Comparison of ENCODE assay signal across 16 cellular contexts in genomic region chr6:13866291-13866690, GRCh38. TPM values are rescaled to one million over a fixed set of nuclear protein-coding genes. Genes with fewer than 3 reads are reported as not detected.
A peak's percentile ranks its signal among the peaks of the same experiment; 100 is the strongest.
DNase-seq lines count a peak whose midpoint lies in the region; ATAC-seq lines count a peak whose summit lies in the region.
"Had no signal": no experiment of that assay in that cellular context is flagged by ENCODE, and none has a peak within 500 bp of the region (broad histone marks: within the 10 kb centered on the region; RNA-seq: fewer than 3 reads in every experiment).

No MANE protein-coding gene starts in this region.

- DNase-seq in NCI-H82 (lab: John Stamatoyannopoulos, UW), result peak; percentile 9
- no peak for DNase-seq in NCI-H82 treated with DMSO at 0.1 percent for 48 hours (lab: John Stamatoyannopoulos, UW; ENCODE audit: unreplicated experiment)
- DNase-seq in NCI-H1694 (lab: John Stamatoyannopoulos, UW), result peak; percentile 70
- DNase-seq in NCI-H69 (lab: John Stamatoyannopoulos, UW), result peak; percentile 73
- no peak for DNase-seq in amygdala (lab: John Stamatoyannopoulos, UW)
- no peak for DNase-seq in SW 1271 (lab: John Stamatoyannopoulos, UW)
- DNase-seq in T-helper 17 cell, result no peak
- DNase-seq: EL, KG1, NCI-H187, NCI-H2107, PC-9, RPMI8226, SIG-M5, T-cell had no signal

- no peaks in the 10 kb centered on the region for H3K36me3 Mint-ChIP-seq in T-helper 17 cell (ENCODE audit: low read depth)
- H3K36me3 Mint-ChIP-seq: T-cell had no signal

- no peak overlapping the region for H3K4me3 Mint-ChIP-seq in T-helper 17 cell
- H3K4me3 Mint-ChIP-seq: T-cell had no signal

- no peak for ATAC-seq in T-helper 17 cell
- ATAC-seq: SK-N-SH treated with all-trans-retinoic acid at 6 μM for 48 hours, T-cell had no signal

- H3K27me3 Mint-ChIP-seq in T-helper 17 cell, result peaks cover 54% of the 10 kb centered on the region

- no peaks in the 10 kb centered on the region for H3K4me1 Mint-ChIP-seq in T-helper 17 cell
- H3K4me1 Mint-ChIP-seq: T-cell had no signal

- H3K27ac Mint-ChIP-seq in T-helper 17 cell, result no peak overlapping the region
- H3K27ac Mint-ChIP-seq: T-cell had no signal

- H3K9me3 ChIP-seq in T-helper 17 cell (ENCODE audit: control insufficient read depth, low read length, poor library complexity, severe bottlenecking), result no peaks in the 10 kb centered on the region

RNA-seq across cellular contexts. Expression of gene MCUR1, which starts 51.9 kb away (rescaled TPM):
- total RNA-seq in T-helper 17 cell, result 10 to 100 TPM; 10.2 to 22.3 TPM

RNA-seq across cellular contexts. Expression of gene RNF182, which starts 58.5 kb away (rescaled TPM):
- total RNA-seq in T-helper 17 cell, result under 1 TPM; 0.16 to 0.25 TPM

Comparison
In these comparisons a context has a peak if more than half of its experiments do, and no peak if none do; other contexts are left out.
1. DNase-seq: peak in NCI-H82 (single experiment), NCI-H1694 (single experiment) and NCI-H69 (single experiment); none in NCI-H82 treated with DMSO at 0.1 percent for 48 hours (single experiment), amygdala (0 of 56), SW 1271 (0 of 2) and T-helper 17 cell (0 of 3).